1 cellular context compared by ENCODE assay signal in the genomic region with DNA sequence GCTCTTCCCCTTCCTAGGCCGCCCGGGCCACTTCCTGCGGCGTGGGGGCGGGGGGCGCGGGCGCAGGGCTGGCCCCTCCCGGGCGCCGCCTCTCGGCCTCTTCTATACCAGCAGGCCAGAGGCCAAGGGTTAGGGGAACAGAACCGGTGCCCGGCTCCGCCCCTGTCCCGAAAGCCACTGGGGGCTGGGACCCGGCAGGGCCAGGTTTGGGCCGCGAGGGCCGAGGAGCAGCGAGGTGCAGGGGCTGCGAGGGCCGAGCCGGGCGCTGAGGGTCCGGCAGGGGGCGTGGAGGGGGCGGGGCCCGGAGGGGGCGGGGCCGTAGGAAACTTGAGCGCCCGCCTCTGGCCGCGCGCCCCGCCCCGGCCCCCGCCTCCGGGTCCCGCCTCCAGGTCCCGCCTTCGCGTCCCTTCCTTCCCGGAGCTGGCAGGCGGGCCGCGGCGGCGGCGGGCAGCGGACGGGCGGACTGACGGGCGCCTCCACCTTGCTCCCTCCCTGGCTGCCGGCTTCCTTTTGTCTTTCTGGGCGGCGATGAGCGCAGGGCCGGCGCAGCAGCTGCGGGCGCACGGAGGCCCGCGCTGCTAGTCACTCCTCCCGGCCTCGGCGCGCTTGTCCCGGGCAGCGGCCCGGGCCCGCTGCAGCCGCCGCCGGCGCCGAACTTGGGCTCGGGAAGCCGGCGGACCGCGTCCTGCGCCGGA.
A peak's percentile ranks its signal among the peaks of the same experiment; 100 is the strongest.
TF ChIP-seq lines count a peak whose summit lies in the region.

A gene (plus strand): TSS at position 426 of the 695 bp plus-strand sequence. CDS start 116,854 bp downstream, outside the sequence.

TF ChIP-seq in K562, 482 proteins besides CTCF, POLR2A, EP300 and RAD21 (continued from another document and continues in another):
- TF ChIP-seq, protein P1, sequence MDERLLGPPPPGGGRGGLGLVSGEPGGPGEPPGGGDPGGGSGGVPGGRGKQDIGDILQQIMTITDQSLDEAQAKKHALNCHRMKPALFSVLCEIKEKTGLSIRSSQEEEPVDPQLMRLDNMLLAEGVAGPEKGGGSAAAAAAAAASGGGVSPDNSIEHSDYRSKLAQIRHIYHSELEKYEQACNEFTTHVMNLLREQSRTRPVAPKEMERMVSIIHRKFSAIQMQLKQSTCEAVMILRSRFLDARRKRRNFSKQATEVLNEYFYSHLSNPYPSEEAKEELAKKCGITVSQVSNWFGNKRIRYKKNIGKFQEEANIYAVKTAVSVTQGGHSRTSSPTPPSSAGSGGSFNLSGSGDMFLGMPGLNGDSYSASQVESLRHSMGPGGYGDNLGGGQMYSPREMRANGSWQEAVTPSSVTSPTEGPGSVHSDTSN (CRISPR knock-in tag; IDR thresholded peaks at IDR 0.05; ENCODE audit: low read depth) = no peak
- TF ChIP-seq, protein P1 (tag; conservative IDR thresholded peaks at IDR 0.05; ENCODE audit: low read depth) = no peak
- TF ChIP-seq PYGO2 (tag; IDR thresholded peaks at IDR 0.05) (no peak), JUNB (CRISPR knock-in tag; conservative IDR thresholded peaks at IDR 0.05) (no peak), CBX5 (IDR thresholded peaks at IDR 0.05; ENCODE audit: borderline replicate concordance, low read depth) (no peak), NCOA6 (IDR thresholded peaks at IDR 0.05) (no peak), PHB2 (IDR thresholded peaks at IDR 0.05; ENCODE audit: low read depth) (no peak), HNRNPK (IDR thresholded peaks at IDR 0.05; ENCODE audit: low read depth, low read length, poor library complexity, severe bottlenecking) (peak; percentile 54), KLF1 (tag; IDR thresholded peaks at IDR 0.05) (peak; percentile 95), SMAD2 (IDR thresholded peaks at IDR 0.05; ENCODE audit: low read depth, low read length) (no peak), TCF7L2 (IDR thresholded peaks at IDR 0.05; ENCODE audit: low read depth, low read length) (no peak), ZSCAN32 (CRISPR knock-in tag; IDR thresholded peaks at IDR 0.05) (no peak; the same call in 1 of the 2 replicates), ZNF764 (CRISPR knock-in tag; IDR thresholded peaks at IDR 0.05; ENCODE audit: low read depth) (no peak), DMBX1 (CRISPR knock-in tag; IDR thresholded peaks at IDR 0.05; ENCODE audit: borderline replicate concordance) (no peak), SUPT5H (IDR thresholded peaks at IDR 0.05) (no peak), GABPB1 (CRISPR knock-in tag; IDR thresholded peaks at IDR 0.05) (peak; percentile 81; the same call in 1 of the 2 replicates), RFX1 (IDR thresholded peaks at IDR 0.05) (no peak), MAFF (IDR thresholded peaks at IDR 0.05; ENCODE audit: low read length) (no peak), FUS (optimal IDR thresholded peaks at IDR 0.05; ENCODE audit: low read depth, low read length) (no peak), DPF2 (IDR thresholded peaks at IDR 0.05) (no peak), MTA3 (IDR thresholded peaks at IDR 0.05; ENCODE audit: borderline replicate concordance) (0 out of 2 replicates have a peak, but pooled peaks have one; percentile 39), ZNF75A (CRISPR knock-in tag; IDR thresholded peaks at IDR 0.05) (no peak), CXXC5 (CRISPR knock-in tag; IDR thresholded peaks at IDR 0.05) (peak; percentile 66), POU5F1 (IDR thresholded peaks at IDR 0.05; ENCODE audit: borderline replicate concordance, low read depth, low read length, partially characterized antibody) (no peak), NCOA2 (IDR thresholded peaks at IDR 0.05; ENCODE audit: partially characterized antibody in 2 of 2) (no peak), LEF1 (IDR thresholded peaks at IDR 0.05) (no peak), MAZ (CRISPR knock-in tag; conservative IDR thresholded peaks at IDR 0.05 in 1 of 2, IDR thresholded peaks at IDR 0.05 in 1 of 2) (peak; percentile 91 to 96), COPS2 (conservative IDR thresholded peaks at IDR 0.05) (no peak), STAT5A (IDR thresholded peaks at IDR 0.05; ENCODE audit: borderline replicate concordance, low read length) (no peak), ESRRA (IDR thresholded peaks at IDR 0.05; ENCODE audit: borderline replicate concordance, low read depth) (no peak), NELFE (IDR thresholded peaks at IDR 0.05; ENCODE audit: insufficient read depth, insufficient read length) (no peak), ZNF197 (CRISPR knock-in tag; IDR thresholded peaks at IDR 0.05; ENCODE audit: low read depth) (no peak), CC2D1A (IDR thresholded peaks at IDR 0.05) (no peak), ZNF224 (CRISPR knock-in tag; IDR thresholded peaks at IDR 0.05) (no peak), HEY1 (CRISPR knock-in tag; IDR thresholded peaks at IDR 0.05; ENCODE audit: borderline replicate concordance) (no peak), SNRNP70 (optimal IDR thresholded peaks at IDR 0.05; ENCODE audit: low read depth, low read length) (no peak), C11orf30 (IDR thresholded peaks at IDR 0.05; ENCODE audit: low read depth) (no peak), OTX1 (CRISPR knock-in tag; IDR thresholded peaks at IDR 0.05) (no peak), NFIX (CRISPR knock-in tag; IDR thresholded peaks at IDR 0.05; ENCODE audit: low read depth) (no peak), GABPB2 (CRISPR knock-in tag; conservative IDR thresholded peaks at IDR 0.05) (no peak), TAF9B (IDR thresholded peaks at IDR 0.05; ENCODE audit: partially characterized antibody) (no peak), ZNF121 (CRISPR knock-in tag; conservative IDR thresholded peaks at IDR 0.05) (no peak), KDM4B (IDR thresholded peaks at IDR 0.05; ENCODE audit: borderline replicate concordance in 2 of 2, low read depth in 1 of 2) (no peak), ZNF561 (CRISPR knock-in tag; conservative IDR thresholded peaks at IDR 0.05) (no peak)
- TF ChIP-seq, protein P2, sequence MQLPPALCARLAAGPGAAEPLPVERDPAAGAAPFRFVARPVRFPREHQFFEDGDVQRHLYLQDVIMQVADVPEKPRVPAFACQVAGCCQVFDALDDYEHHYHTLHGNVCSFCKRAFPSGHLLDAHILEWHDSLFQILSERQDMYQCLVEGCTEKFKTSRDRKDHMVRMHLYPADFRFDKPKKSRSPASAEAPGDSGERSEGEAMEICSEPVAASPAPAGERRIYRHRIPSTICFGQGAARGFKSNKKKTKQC (CRISPR knock-in tag; IDR thresholded peaks at IDR 0.05) = no peak
- TF ChIP-seq, protein P3, sequence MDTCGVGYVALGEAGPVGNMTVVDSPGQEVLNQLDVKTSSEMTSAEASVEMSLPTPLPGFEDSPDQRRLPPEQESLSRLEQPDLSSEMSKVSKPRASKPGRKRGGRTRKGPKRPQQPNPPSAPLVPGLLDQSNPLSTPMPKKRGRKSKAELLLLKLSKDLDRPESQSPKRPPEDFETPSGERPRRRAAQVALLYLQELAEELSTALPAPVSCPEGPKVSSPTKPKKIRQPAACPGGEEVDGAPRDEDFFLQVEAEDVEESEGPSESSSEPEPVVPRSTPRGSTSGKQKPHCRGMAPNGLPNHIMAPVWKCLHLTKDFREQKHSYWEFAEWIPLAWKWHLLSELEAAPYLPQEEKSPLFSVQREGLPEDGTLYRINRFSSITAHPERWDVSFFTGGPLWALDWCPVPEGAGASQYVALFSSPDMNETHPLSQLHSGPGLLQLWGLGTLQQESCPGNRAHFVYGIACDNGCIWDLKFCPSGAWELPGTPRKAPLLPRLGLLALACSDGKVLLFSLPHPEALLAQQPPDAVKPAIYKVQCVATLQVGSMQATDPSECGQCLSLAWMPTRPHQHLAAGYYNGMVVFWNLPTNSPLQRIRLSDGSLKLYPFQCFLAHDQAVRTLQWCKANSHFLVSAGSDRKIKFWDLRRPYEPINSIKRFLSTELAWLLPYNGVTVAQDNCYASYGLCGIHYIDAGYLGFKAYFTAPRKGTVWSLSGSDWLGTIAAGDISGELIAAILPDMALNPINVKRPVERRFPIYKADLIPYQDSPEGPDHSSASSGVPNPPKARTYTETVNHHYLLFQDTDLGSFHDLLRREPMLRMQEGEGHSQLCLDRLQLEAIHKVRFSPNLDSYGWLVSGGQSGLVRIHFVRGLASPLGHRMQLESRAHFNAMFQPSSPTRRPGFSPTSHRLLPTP (IDR thresholded peaks at IDR 0.05; ENCODE audit: borderline replicate concordance, extremely low read depth, insufficient read length) = no peak
- TF ChIP-seq, protein P4, sequence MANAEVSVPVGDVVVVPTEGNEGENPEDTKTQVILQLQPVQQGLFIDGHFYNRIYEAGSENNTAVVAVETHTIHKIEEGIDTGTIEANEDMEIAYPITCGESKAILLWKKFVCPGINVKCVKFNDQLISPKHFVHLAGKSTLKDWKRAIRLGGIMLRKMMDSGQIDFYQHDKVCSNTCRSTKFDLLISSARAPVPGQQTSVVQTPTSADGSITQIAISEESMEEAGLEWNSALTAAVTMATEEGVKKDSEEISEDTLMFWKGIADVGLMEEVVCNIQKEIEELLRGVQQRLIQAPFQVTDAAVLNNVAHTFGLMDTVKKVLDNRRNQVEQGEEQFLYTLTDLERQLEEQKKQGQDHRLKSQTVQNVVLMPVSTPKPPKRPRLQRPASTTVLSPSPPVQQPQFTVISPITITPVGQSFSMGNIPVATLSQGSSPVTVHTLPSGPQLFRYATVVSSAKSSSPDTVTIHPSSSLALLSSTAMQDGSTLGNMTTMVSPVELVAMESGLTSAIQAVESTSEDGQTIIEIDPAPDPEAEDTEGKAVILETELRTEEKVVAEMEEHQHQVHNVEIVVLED (CRISPR knock-in tag; IDR thresholded peaks at IDR 0.05) = no peak; the same call in 1 of the 2 replicates
- TF ChIP-seq, protein P5, sequence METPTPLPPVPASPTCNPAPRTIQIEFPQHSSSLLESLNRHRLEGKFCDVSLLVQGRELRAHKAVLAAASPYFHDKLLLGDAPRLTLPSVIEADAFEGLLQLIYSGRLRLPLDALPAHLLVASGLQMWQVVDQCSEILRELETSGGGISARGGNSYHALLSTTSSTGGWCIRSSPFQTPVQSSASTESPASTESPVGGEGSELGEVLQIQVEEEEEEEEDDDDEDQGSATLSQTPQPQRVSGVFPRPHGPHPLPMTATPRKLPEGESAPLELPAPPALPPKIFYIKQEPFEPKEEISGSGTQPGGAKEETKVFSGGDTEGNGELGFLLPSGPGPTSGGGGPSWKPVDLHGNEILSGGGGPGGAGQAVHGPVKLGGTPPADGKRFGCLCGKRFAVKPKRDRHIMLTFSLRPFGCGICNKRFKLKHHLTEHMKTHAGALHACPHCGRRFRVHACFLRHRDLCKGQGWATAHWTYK (CRISPR knock-in tag; IDR thresholded peaks at IDR 0.05) = peak; percentile 50; the same call in 1 of the 2 replicates
- TF ChIP-seq, protein P6, sequence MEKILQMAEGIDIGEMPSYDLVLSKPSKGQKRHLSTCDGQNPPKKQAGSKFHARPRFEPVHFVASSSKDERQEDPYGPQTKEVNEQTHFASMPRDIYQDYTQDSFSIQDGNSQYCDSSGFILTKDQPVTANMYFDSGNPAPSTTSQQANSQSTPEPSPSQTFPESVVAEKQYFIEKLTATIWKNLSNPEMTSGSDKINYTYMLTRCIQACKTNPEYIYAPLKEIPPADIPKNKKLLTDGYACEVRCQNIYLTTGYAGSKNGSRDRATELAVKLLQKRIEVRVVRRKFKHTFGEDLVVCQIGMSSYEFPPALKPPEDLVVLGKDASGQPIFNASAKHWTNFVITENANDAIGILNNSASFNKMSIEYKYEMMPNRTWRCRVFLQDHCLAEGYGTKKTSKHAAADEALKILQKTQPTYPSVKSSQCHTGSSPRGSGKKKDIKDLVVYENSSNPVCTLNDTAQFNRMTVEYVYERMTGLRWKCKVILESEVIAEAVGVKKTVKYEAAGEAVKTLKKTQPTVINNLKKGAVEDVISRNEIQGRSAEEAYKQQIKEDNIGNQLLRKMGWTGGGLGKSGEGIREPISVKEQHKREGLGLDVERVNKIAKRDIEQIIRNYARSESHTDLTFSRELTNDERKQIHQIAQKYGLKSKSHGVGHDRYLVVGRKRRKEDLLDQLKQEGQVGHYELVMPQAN (IDR thresholded peaks at IDR 0.05; ENCODE audit: borderline replicate concordance) = no peak
- TF ChIP-seq, protein P7, sequence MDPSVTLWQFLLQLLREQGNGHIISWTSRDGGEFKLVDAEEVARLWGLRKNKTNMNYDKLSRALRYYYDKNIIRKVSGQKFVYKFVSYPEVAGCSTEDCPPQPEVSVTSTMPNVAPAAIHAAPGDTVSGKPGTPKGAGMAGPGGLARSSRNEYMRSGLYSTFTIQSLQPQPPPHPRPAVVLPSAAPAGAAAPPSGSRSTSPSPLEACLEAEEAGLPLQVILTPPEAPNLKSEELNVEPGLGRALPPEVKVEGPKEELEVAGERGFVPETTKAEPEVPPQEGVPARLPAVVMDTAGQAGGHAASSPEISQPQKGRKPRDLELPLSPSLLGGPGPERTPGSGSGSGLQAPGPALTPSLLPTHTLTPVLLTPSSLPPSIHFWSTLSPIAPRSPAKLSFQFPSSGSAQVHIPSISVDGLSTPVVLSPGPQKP (CRISPR knock-in tag; IDR thresholded peaks at IDR 0.05) = no peak
- TF ChIP-seq, protein P8, sequence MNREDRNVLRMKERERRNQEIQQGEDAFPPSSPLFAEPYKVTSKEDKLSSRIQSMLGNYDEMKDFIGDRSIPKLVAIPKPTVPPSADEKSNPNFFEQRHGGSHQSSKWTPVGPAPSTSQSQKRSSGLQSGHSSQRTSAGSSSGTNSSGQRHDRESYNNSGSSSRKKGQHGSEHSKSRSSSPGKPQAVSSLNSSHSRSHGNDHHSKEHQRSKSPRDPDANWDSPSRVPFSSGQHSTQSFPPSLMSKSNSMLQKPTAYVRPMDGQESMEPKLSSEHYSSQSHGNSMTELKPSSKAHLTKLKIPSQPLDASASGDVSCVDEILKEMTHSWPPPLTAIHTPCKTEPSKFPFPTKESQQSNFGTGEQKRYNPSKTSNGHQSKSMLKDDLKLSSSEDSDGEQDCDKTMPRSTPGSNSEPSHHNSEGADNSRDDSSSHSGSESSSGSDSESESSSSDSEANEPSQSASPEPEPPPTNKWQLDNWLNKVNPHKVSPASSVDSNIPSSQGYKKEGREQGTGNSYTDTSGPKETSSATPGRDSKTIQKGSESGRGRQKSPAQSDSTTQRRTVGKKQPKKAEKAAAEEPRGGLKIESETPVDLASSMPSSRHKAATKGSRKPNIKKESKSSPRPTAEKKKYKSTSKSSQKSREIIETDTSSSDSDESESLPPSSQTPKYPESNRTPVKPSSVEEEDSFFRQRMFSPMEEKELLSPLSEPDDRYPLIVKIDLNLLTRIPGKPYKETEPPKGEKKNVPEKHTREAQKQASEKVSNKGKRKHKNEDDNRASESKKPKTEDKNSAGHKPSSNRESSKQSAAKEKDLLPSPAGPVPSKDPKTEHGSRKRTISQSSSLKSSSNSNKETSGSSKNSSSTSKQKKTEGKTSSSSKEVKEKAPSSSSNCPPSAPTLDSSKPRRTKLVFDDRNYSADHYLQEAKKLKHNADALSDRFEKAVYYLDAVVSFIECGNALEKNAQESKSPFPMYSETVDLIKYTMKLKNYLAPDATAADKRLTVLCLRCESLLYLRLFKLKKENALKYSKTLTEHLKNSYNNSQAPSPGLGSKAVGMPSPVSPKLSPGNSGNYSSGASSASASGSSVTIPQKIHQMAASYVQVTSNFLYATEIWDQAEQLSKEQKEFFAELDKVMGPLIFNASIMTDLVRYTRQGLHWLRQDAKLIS (CRISPR knock-in tag; IDR thresholded peaks at IDR 0.05) = no peak
